In the genomic region with DNA sequence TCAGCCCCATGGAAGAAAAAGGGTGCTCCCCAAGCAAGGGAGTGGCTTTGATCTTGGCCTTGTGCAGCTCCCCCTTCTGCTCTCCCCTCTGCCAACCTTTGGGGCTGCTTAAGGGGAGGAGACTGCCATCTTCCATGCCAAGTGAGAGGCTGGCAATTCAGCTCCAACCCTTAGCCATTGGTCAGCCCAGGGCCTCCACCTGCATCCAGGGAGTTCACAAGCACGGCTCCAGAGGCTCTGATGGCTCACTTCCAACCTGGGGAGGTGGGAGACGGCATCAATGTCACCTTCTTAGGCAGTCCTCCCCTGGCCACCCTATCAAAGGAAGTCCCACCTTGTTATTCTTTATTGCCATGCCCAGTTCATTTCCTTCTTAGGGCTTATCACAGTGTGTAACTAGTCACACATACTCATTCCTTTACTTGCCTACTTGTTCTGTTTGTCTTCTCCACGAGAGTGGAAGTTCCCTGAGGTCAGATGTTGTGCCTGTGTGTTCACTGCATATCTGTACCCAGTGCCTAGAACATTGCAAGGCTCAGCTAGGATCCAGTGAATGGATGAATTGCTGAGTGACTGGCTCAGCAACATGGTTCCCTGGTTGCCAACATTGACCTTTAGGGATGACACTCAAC, we compare ENCODE assay signal across 9 cellular contexts. TPM values are rescaled to one million over a fixed set of nuclear protein-coding genes. Genes with fewer than 3 reads are reported as not detected.
DNase-seq lines count a peak whose midpoint lies in the region; ATAC-seq and TF ChIP-seq lines count a peak whose summit lies in the region.
"Had no signal": no experiment of that assay in that cellular context is flagged by ENCODE, and none has a peak within 500 bp of the region (broad histone marks: within the 10 kb centered on the region; RNA-seq: fewer than 3 reads in every experiment).

No MANE protein-coding gene starts in this region.

- H3K4me3 ChIP-seq in tibial artery (no peak overlapping the region), MG63 (no peak overlapping the region)

- intact Hi-C loops in activated naive CD4-positive, alpha-beta T cell treated with anti-CD3 and anti-CD28 coated beads for 36 hours (cut with micrococcal nuclease), result loop anchor here (5.0 to 10.0 kb wide), 3 partner anchors 293 to 1542 kb away; a partner anchor contains a TSS
- intact Hi-C loops in tibial artery (cut with DNase I; ENCODE audit: low total_unique reads), result no loop called here

- no peaks in the 10 kb centered on the region for H3K9me3 ChIP-seq in tibial artery
- H3K9me3 ChIP-seq in MG63, result no peaks in the 10 kb centered on the region
- H3K9me3 ChIP-seq: BE2C had no signal

- TF ChIP-seq CTCF in mesothelial cell of epicardium (IDR thresholded peaks at IDR 0.05; ENCODE audit: unreplicated experiment) (no peak), tibial artery (IDR thresholded peaks at IDR 0.05) (no peak)

- H3K27ac Mint-ChIP-seq in activated naive CD4-positive, alpha-beta T cell treated with anti-CD3 and anti-CD28 coated beads for 36 hours, result peak overlapping the region; percentile 98
- H3K27ac Mint-ChIP-seq in activated naive CD8-positive, alpha-beta T cell treated with anti-CD3 and anti-CD28 coated beads, Interleukin-2, amount 50 U/mL, for 24 hours, result peak overlapping the region; percentile 98
- peak overlapping the region; percentile 97 for H3K27ac Mint-ChIP-seq in mesothelial cell of epicardium

- DNase-seq in activated naive CD4-positive, alpha-beta T cell treated with anti-CD3 and anti-CD28 coated beads for 36 hours, result peak; percentile 79
- DNase-seq in activated naive CD4-positive, alpha-beta T cell treated with Interleukin-2 at 50 U/mL for 16 hours, result no peak
- DNase-seq in activated naive CD8-positive, alpha-beta T cell treated with anti-CD3 and anti-CD28 coated beads, Interleukin-2, amount 50 U/mL, for 24 hours, result no peak
- DNase-seq in mesothelial cell of epicardium (ENCODE audit: low spot score in 2 of 2, unreplicated experiment in 2 of 2) (no peak), tibial artery (no peak), islet precursor cell (no peak), DMS153 (lab: John Stamatoyannopoulos, UW) (no peak), MG63 (no peak)
- DNase-seq: BE2C had no signal

- H3K9me3 Mint-ChIP-seq in activated naive CD4-positive, alpha-beta T cell treated with anti-CD3 and anti-CD28 coated beads for 36 hours, result peaks cover 3% of the 10 kb centered on the region
- no peaks in the 10 kb centered on the region for H3K9me3 Mint-ChIP-seq in activated naive CD8-positive, alpha-beta T cell treated with anti-CD3 and anti-CD28 coated beads, Interleukin-2, amount 50 U/mL, for 24 hours
- no peaks in the 10 kb centered on the region for H3K9me3 Mint-ChIP-seq in mesothelial cell of epicardium

- H3K27me3 Mint-ChIP-seq in activated naive CD4-positive, alpha-beta T cell treated with anti-CD3 and anti-CD28 coated beads for 36 hours (ENCODE audit: low read depth), result no peaks in the 10 kb centered on the region
- H3K27me3 Mint-ChIP-seq in activated naive CD8-positive, alpha-beta T cell treated with anti-CD3 and anti-CD28 coated beads, Interleukin-2, amount 50 U/mL, for 24 hours, result no peaks in the 10 kb centered on the region
- no peaks in the 10 kb centered on the region for H3K27me3 Mint-ChIP-seq in mesothelial cell of epicardium (ENCODE audit: low read depth)

- peaks cover 0 to 94% (median 86%) of the 10 kb centered on the region in 4 donors for H3K4me1 ChIP-seq in tibial artery

- CTCF ChIA-PET in activated naive CD4-positive, alpha-beta T cell treated with anti-CD3 and anti-CD28 coated beads for 36 hours (lab: Charles Lee), result interaction anchor here (0.9 to 27.8 kb wide), 4 partner anchors 20 to 72 kb away, joined by 3 to 848 read pairs (median 34); no protein-coding TSS in a partner anchor

- H3K4me1 Mint-ChIP-seq in activated naive CD4-positive, alpha-beta T cell treated with anti-CD3 and anti-CD28 coated beads for 36 hours (ENCODE audit: low read depth), result peaks cover 61% of the 10 kb centered on the region
- peaks cover 76% of the 10 kb centered on the region for H3K4me1 Mint-ChIP-seq in activated naive CD8-positive, alpha-beta T cell treated with anti-CD3 and anti-CD28 coated beads, Interleukin-2, amount 50 U/mL, for 24 hours
- H3K4me1 Mint-ChIP-seq in mesothelial cell of epicardium, result peaks cover 67% of the 10 kb centered on the region

- H3K36me3 ChIP-seq in tibial artery (no peaks in the 10 kb centered on the region), MG63 (peaks cover 53% of the 10 kb centered on the region)
- H3K36me3 ChIP-seq: BE2C had no signal

- ATAC-seq in activated naive CD8-positive, alpha-beta T cell treated with anti-CD3 and anti-CD28 coated beads, Interleukin-2, amount 50 U/mL, for 24 hours, result peak; percentile 26

- peak overlapping the region; percentile 88 for H3K4me3 Mint-ChIP-seq in activated naive CD4-positive, alpha-beta T cell treated with anti-CD3 and anti-CD28 coated beads for 36 hours
- peak overlapping the region; percentile 90 for H3K4me3 Mint-ChIP-seq in activated naive CD8-positive, alpha-beta T cell treated with anti-CD3 and anti-CD28 coated beads, Interleukin-2, amount 50 U/mL, for 24 hours
- H3K4me3 Mint-ChIP-seq in mesothelial cell of epicardium, result no peak overlapping the region

- peaks cover 80% of the 10 kb centered on the region for H3K36me3 Mint-ChIP-seq in activated naive CD4-positive, alpha-beta T cell treated with anti-CD3 and anti-CD28 coated beads for 36 hours (ENCODE audit: low read depth)
- H3K36me3 Mint-ChIP-seq in activated naive CD8-positive, alpha-beta T cell treated with anti-CD3 and anti-CD28 coated beads, Interleukin-2, amount 50 U/mL, for 24 hours (ENCODE audit: low read depth), result peaks cover 67% of the 10 kb centered on the region
- H3K36me3 Mint-ChIP-seq in mesothelial cell of epicardium, result peaks cover 2% of the 10 kb centered on the region

- peak overlapping the region; percentile 91 to 99 for H3K27ac ChIP-seq in tibial artery

- H3K27me3 ChIP-seq in tibial artery (no peaks in the 10 kb centered on the region), MG63 (no peaks in the 10 kb centered on the region)
- H3K27me3 ChIP-seq: BE2C had no signal

RNA-seq across cellular contexts. Expression of a gene that starts 5.0 kb away (rescaled TPM):
- total RNA-seq in activated naive CD4-positive, alpha-beta T cell treated with anti-CD3 and anti-CD28 coated beads for 36 hours, result 100 to 1,000 TPM; 272 to 289 TPM
- total RNA-seq in mesothelial cell of epicardium, result 113 to 132 TPM (median 123 TPM) in 3 replicates
- 30.5 and 31.5 TPM in 2 replicates for total RNA-seq in MG63 (2014; rRNA removed; shearing (Covaris generic); ENCODE audit: low replicate concordance)

RNA-seq across cellular contexts. Expression of a gene that starts 41.6 kb away (rescaled TPM):
- total RNA-seq in activated naive CD4-positive, alpha-beta T cell treated with anti-CD3 and anti-CD28 coated beads for 36 hours, result 10 to 100 TPM; 16.6 to 21.0 TPM
- 25.3 to 27.7 TPM (median 27.0 TPM) in 3 replicates for total RNA-seq in mesothelial cell of epicardium
- 14.2 and 17.6 TPM in 2 replicates for total RNA-seq in MG63 (2014; rRNA removed; shearing (Covaris generic); ENCODE audit: low replicate concordance)

RNA-seq across cellular contexts. Expression of a gene that starts 56.0 kb away (rescaled TPM):
- total RNA-seq in activated naive CD4-positive, alpha-beta T cell treated with anti-CD3 and anti-CD28 coated beads for 36 hours, result 1 to 10 TPM; 1.5 to 1.6 TPM
- 18.0 to 20.9 TPM (median 19.4 TPM) in 3 replicates for total RNA-seq in mesothelial cell of epicardium
- 2.9 and 6.1 TPM in 2 replicates for total RNA-seq in MG63 (2014; rRNA removed; shearing (Covaris generic); ENCODE audit: low replicate concordance)
